ENCODE assay signal across 1 cellular context in genomic region chr3:48765376-48765775, GRCh38.
TF ChIP-seq lines count a peak whose summit lies in the region.

No MANE protein-coding gene starts in this region.

TF ChIP-seq in IMR-90, 13 proteins besides CTCF, POLR2A, EP300 and RAD21:
- TF ChIP-seq ELK1 (IDR thresholded peaks at IDR 0.05; ENCODE audit: borderline replicate concordance, low read depth, low read length), result no peak
- TF ChIP-seq USF2 (IDR thresholded peaks at IDR 0.05; ENCODE audit: low read depth, low read length), result no peak
- no peak for TF ChIP-seq RCOR1 (IDR thresholded peaks at IDR 0.05; ENCODE audit: insufficient replicate concordance, low read length)
- TF ChIP-seq CEBPB (IDR thresholded peaks at IDR 0.05; ENCODE audit: low read depth, low read length), result no peak
- TF ChIP-seq NFE2L2 (IDR thresholded peaks at IDR 0.05; ENCODE audit: low read depth, low read length), result no peak
- no peak for TF ChIP-seq SMC3 (IDR thresholded peaks at IDR 0.05; ENCODE audit: low read depth, low read length)
